Comparison of ENCODE assay signal across 7 cellular contexts in genomic region chr3:100666699-100667098, GRCh38. TPM values are rescaled to one million over a fixed set of nuclear protein-coding genes. Genes with fewer than 3 reads are reported as not detected.
"Had no signal": no experiment of that assay in that cellular context is flagged by ENCODE, and none has a peak within 500 bp of the region (broad histone marks: within the 10 kb centered on the region; RNA-seq: fewer than 3 reads in every experiment).

No MANE protein-coding gene starts in this region.

RNA-seq across cellular contexts. Expression of gene ADGRG7, which starts 57.3 kb away (rescaled TPM):
- total RNA-seq: kidney epithelial cell; left ventricle myocardium superior; lung; natural killer cell treated with Interleukin-12 subunit alpha and Interleukin-12 subunit beta and Interleukin-15 and Interleukin-18, amount 100 ng/mL, for 72 hours; ovary; posterior vena cava; upper lobe of left lung had no signal
- polyA plus RNA-seq: lung, ovary had no signal
